ENCODE assay signal across 12 cellular contexts in the genomic region with DNA sequence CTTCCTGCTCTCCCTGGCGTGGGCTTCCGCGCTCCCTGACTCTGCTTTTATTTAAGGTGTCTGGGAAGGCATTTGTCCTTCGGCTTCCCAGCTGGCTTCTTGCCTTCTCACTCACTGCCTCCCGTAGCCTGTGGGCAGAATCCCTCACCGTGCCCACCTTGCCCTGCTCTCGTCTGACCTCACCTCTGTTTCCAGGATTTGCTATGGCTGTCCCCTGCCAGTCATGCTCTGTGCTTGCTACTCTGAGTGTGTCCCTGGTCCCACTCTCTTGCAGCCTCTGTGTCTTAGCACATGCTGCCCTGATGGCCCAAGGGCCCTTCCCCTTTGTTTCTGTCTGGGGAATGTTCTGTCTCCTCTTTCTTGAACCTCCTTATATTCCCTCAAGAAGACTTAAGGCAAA. TPM values are rescaled to one million over a fixed set of nuclear protein-coding genes. Genes with fewer than 3 reads are reported as not detected.
DNase-seq lines count a peak whose midpoint lies in the region; ATAC-seq and TF ChIP-seq lines count a peak whose summit lies in the region.
"Had no signal": no experiment of that assay in that cellular context is flagged by ENCODE, and none has a peak within 500 bp of the region (broad histone marks: within the 10 kb centered on the region; RNA-seq: fewer than 3 reads in every experiment).

No MANE protein-coding gene starts in this region.

- H3K36me3 Mint-ChIP-seq in HFFc6 (ENCODE audit: low read depth), result peaks cover 25% of the 10 kb centered on the region
- peaks cover 24% of the 10 kb centered on the region for H3K36me3 Mint-ChIP-seq in endothelial cell (ENCODE audit: low read depth, unreplicated experiment)
- peaks cover 3 to 7% (median 7%) of the 10 kb centered on the region in 3 donors for H3K36me3 Mint-ChIP-seq in naive thymus-derived CD8-positive, alpha-beta T cell

- peaks cover 4% of the 10 kb centered on the region in 2 donors for H3K36me3 ChIP-seq in muscle layer of duodenum (ENCODE audit: control insufficient read depth in 1 of 2, insufficient read depth in 2 of 2, low read length in 2 of 2)
- H3K36me3 ChIP-seq in thyroid gland, result no peaks in the 10 kb centered on the region

- H3K27ac Mint-ChIP-seq in HFFc6 (peak overlapping the region; percentile 93), endothelial cell (ENCODE audit: unreplicated experiment) (peak overlapping the region; percentile 43)
- H3K27ac Mint-ChIP-seq in naive thymus-derived CD8-positive, alpha-beta T cell, result peak overlapping the region in 5 of 10 donors; percentile 7 to 53 (median 21)
- H3K27ac Mint-ChIP-seq in stimulated activated naive CD8-positive, alpha-beta T cell treated with anti-CD3 and anti-CD28 coated beads, Interleukin-15, amount 100 ng/mL, for 72 hours, result no peak overlapping the region
- H3K27ac Mint-ChIP-seq: activated CD4-positive, alpha-beta T cell treated with anti-CD3 and anti-CD28 coated beads for 36 hours; activated T-helper 1 cell treated with anti-CD3 and anti-CD28 coated beads, Interleukin-12 subunit alpha, Interleukin-12 subunit beta, Interleukin-2, Interleukin-4 antibody, amounts not matched to agents 30 ng/mL and 10 ng/mL and 1 ng/mL, durations not matched to agents 14 hours and 24 hours and 36 hours; IgD-negative memory B cell had no signal

- TF ChIP-seq CTCF in HFFc6 (IDR thresholded peaks at IDR 0.05) (no peak), endothelial cell (IDR thresholded peaks at IDR 0.05; ENCODE audit: unreplicated experiment) (no peak), thyroid gland (IDR thresholded peaks at IDR 0.05) (no peak)

- intact Hi-C loops in thyroid gland (cut with DNase I), result no loop called here

- H3K9me3 ChIP-seq in muscle layer of duodenum (ENCODE audit: control insufficient read depth in 1 of 2, low read length in 2 of 2) (no peaks in the 10 kb centered on the region), thyroid gland (no peaks in the 10 kb centered on the region)

- WGBS in thyroid gland, 2 donors, result 84 to 97% methylated on average over 7 of the region's 7 CpGs

- H3K4me3 Mint-ChIP-seq in HFFc6 (no peak overlapping the region; the same call in 1 of the 2 replicates), endothelial cell (ENCODE audit: unreplicated experiment) (peak overlapping the region; percentile 27)
- peak overlapping the region in 2 of 10 donors; percentile 0 to 23 for H3K4me3 Mint-ChIP-seq in naive thymus-derived CD8-positive, alpha-beta T cell
- H3K4me3 Mint-ChIP-seq in stimulated activated naive CD8-positive, alpha-beta T cell treated with anti-CD3 and anti-CD28 coated beads, Interleukin-15, amount 100 ng/mL, for 72 hours, result no peak overlapping the region
- H3K4me3 Mint-ChIP-seq: activated CD4-positive, alpha-beta T cell treated with anti-CD3 and anti-CD28 coated beads for 36 hours; activated T-helper 1 cell treated with anti-CD3 and anti-CD28 coated beads, Interleukin-12 subunit alpha, Interleukin-12 subunit beta, Interleukin-2, Interleukin-4 antibody, amounts not matched to agents 30 ng/mL and 10 ng/mL and 1 ng/mL, durations not matched to agents 14 hours and 24 hours and 36 hours; IgD-negative memory B cell had no signal

- H3K4me3 ChIP-seq in muscle layer of duodenum (ENCODE audit: low read depth in 1 of 2, low read length in 2 of 2) (peak overlapping the region in 1 of 2 donors; percentile 10), thyroid gland (replicated peaks in 1 of 3) (no peak overlapping the region)

- H3K9me3 Mint-ChIP-seq in HFFc6 (no peaks in the 10 kb centered on the region), endothelial cell (ENCODE audit: unreplicated experiment) (no peaks in the 10 kb centered on the region)
- H3K9me3 Mint-ChIP-seq in naive thymus-derived CD8-positive, alpha-beta T cell, result no peaks in the 10 kb centered on the region
- peaks cover 0 to 5% of the 10 kb centered on the region in 2 donors for H3K9me3 Mint-ChIP-seq in stimulated activated naive CD8-positive, alpha-beta T cell treated with anti-CD3 and anti-CD28 coated beads, Interleukin-15, amount 100 ng/mL, for 72 hours
- H3K9me3 Mint-ChIP-seq: activated T-helper 1 cell treated with anti-CD3 and anti-CD28 coated beads, Interleukin-12 subunit alpha, Interleukin-12 subunit beta, Interleukin-2, Interleukin-4 antibody, amounts not matched to agents 30 ng/mL and 10 ng/mL and 1 ng/mL, durations not matched to agents 14 hours and 24 hours and 36 hours; IgD-negative memory B cell had no signal

- DNase-seq in HFFc6, result no peak
- no peak for DNase-seq in endothelial cell (ENCODE audit: low spot score)
- peak; percentile 4 to 19 for DNase-seq in thyroid gland
- DNase-seq in naive thymus-derived CD8-positive, alpha-beta T cell, result no peak
- DNase-seq in stimulated activated naive CD8-positive, alpha-beta T cell treated with anti-CD3 and anti-CD28 coated beads, Interleukin-15, amount 100 ng/mL, for 72 hours, result no peak
- DNase-seq: activated CD4-positive, alpha-beta T cell treated with anti-CD3 and anti-CD28 coated beads for 36 hours; NCI-H1105; stimulated activated CD4-positive, alpha-beta T cell treated with anti-CD3 and anti-CD28 coated beads, Interleukin-2, amount 100 ng/mL, for 48 hours had no signal

- H3K27me3 ChIP-seq in muscle layer of duodenum (ENCODE audit: low read depth, low read length), result no peaks in the 10 kb centered on the region
- no peaks in the 10 kb centered on the region for H3K27me3 ChIP-seq in thyroid gland

- H3K4me1 ChIP-seq in muscle layer of duodenum (ENCODE audit: control insufficient read depth in 1 of 2, insufficient read depth in 2 of 2, low read length in 2 of 2) (peaks cover 7 to 35% of the 10 kb centered on the region in 2 donors), thyroid gland (peaks cover 17 to 29% of the 10 kb centered on the region in 2 donors)

- POLR2A ChIA-PET in naive thymus-derived CD8-positive, alpha-beta T cell (lab: Charles Lee), result no interaction called here

- H3K4me1 Mint-ChIP-seq in HFFc6 (ENCODE audit: low read depth) (peaks cover 62% of the 10 kb centered on the region), endothelial cell (ENCODE audit: unreplicated experiment) (peaks cover 51% of the 10 kb centered on the region)
- peaks cover 33 to 54% (median 44%) of the 10 kb centered on the region in 4 donors for H3K4me1 Mint-ChIP-seq in naive thymus-derived CD8-positive, alpha-beta T cell
- H3K4me1 Mint-ChIP-seq in stimulated activated naive CD8-positive, alpha-beta T cell treated with anti-CD3 and anti-CD28 coated beads, Interleukin-15, amount 100 ng/mL, for 72 hours, result peaks cover 37% of the 10 kb centered on the region

- no peak for ATAC-seq in naive thymus-derived CD8-positive, alpha-beta T cell
- no peak for ATAC-seq in stimulated activated naive CD8-positive, alpha-beta T cell treated with anti-CD3 and anti-CD28 coated beads, Interleukin-15, amount 100 ng/mL, for 72 hours
- ATAC-seq in HG03432 (IDR thresholded peaks at IDR 0.05; ENCODE audit: unreplicated experiment), result no peak
- ATAC-seq: activated CD4-positive, alpha-beta T cell treated with anti-CD3 and anti-CD28 coated beads for 36 hours had no signal

- H3K27me3 Mint-ChIP-seq in HFFc6 (ENCODE audit: insufficient read depth) (peaks cover 7% of the 10 kb centered on the region), endothelial cell (ENCODE audit: unreplicated experiment) (peaks cover 1% of the 10 kb centered on the region)
- peaks cover 0 to 2% (median 0%) of the 10 kb centered on the region in 5 donors for H3K27me3 Mint-ChIP-seq in naive thymus-derived CD8-positive, alpha-beta T cell
- no peaks in the 10 kb centered on the region for H3K27me3 Mint-ChIP-seq in stimulated activated naive CD8-positive, alpha-beta T cell treated with anti-CD3 and anti-CD28 coated beads, Interleukin-15, amount 100 ng/mL, for 72 hours
- H3K27me3 Mint-ChIP-seq: activated CD4-positive, alpha-beta T cell treated with anti-CD3 and anti-CD28 coated beads for 36 hours; IgD-negative memory B cell had no signal

- peak overlapping the region; percentile 78 for H3K27ac ChIP-seq in muscle layer of duodenum (ENCODE audit: low read length)
- H3K27ac ChIP-seq in thyroid gland, result peak overlapping the region; percentile 65 to 80 (median 68)

- TF ChIP-seq POLR2A in thyroid gland (IDR thresholded peaks at IDR 0.05), result no peak

RNA-seq across cellular contexts. Expression of gene LPP, which starts 26.2 kb away (rescaled TPM):
- 100 to 1,000 TPM in 4 of 6 experiments, 10 to 100 TPM in 2; 84.1 to 121 (median 102) TPM for total RNA-seq in HFFc6 (2021; fragmentation: NEBNext Ultra II Directional; extraction: Animal tissue kit (Norgen Biotek cat#: 25700))
- 181 TPM for total RNA-seq in endothelial cell (ENCODE audit: unreplicated experiment)
- total RNA-seq in thyroid gland, result 100 to 1,000 TPM in 1 of 4 donors, 10 to 100 TPM in 3; 79.0 to 141 (median 82.8) TPM
- total RNA-seq in naive thymus-derived CD8-positive, alpha-beta T cell, result 10 to 100 TPM in 1 of 2 experiments, 1 to 10 TPM in 1; 7.7 to 10.3 TPM
- 10 to 100 TPM in 1 of 3 donors, 1 to 10 TPM in 2; 4.9 to 12.5 (median 7.1) TPM for polyA plus RNA-seq in naive thymus-derived CD8-positive, alpha-beta T cell

Comparison
In these comparisons a context has a peak if more than half of its experiments do, and no peak if none do; other contexts are left out.
1. DNase-seq: peak in thyroid gland (2 of 2); none in HFFc6 (single experiment), endothelial cell (single experiment), naive thymus-derived CD8-positive, alpha-beta T cell (0 of 10) and stimulated activated naive CD8-positive, alpha-beta T cell treated with anti-CD3 and anti-CD28 coated beads, Interleukin-15, amount 100 ng/mL, for 72 hours (0 of 2).
2. H3K27ac Mint-ChIP-seq: peak in HFFc6 (single experiment) and endothelial cell (single experiment); none in stimulated activated naive CD8-positive, alpha-beta T cell treated with anti-CD3 and anti-CD28 coated beads, Interleukin-15, amount 100 ng/mL, for 72 hours (0 of 2).
3. RNA of gene LPP, which starts 26.2 kb away (total RNA-seq): 181 TPM in endothelial cell (single experiment), 84.1 to 121 TPM in HFFc6 and 79.0 to 141 TPM in thyroid gland; 7.7 to 10.3 TPM in naive thymus-derived CD8-positive, alpha-beta T cell; every median in the first group is over 4 times any median in the second.